23 cellular contexts compared by ENCODE assay signal in the genomic region with DNA sequence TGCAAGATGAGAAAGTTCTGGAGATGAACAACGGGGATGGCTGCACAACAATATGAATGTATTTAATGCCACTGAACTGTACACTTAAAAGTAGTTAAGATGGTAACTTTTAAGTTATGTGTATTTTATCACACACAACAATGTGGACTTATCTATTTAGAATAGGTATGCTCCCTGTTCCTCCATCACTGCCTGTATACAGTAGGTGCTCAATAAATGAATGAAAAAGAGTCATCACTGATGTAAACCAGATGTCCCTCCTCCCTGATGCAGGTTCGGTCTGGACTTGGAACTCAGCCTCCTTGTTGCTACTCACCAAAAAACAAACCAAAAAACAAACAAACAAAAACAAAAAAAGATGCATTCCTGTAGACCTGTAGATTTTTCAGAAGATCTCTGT.
DNase-seq lines count a peak whose midpoint lies in the region; ATAC-seq, FAIRE-seq and TF ChIP-seq lines count a peak whose summit lies in the region.
"Had no signal": no experiment of that assay in that cellular context is flagged by ENCODE, and none has a peak within 500 bp of the region (broad histone marks: within the 10 kb centered on the region; RNA-seq: fewer than 3 reads in every experiment).

No MANE protein-coding gene starts in this region.

- BruUV-seq in GM12878 (replicated peaks; lab: Mats Ljungman, UMichigan), result no TSS peak

- no peak for TF ChIP-seq RAD21 in GM12878 (IDR thresholded peaks at IDR 0.05; ENCODE audit: insufficient read depth, low read depth, low read length)

- SMC1A ChIA-PET in GM12878 (lab: Charles Lee; ENCODE audit: uncharacterized antibody, unreplicated experiment), result no interaction called here

- TF ChIP-seq CTCF in OCI-LY1 (IDR thresholded peaks at IDR 0.05; ENCODE audit: low read length) (no peak), GM12878 (IDR thresholded peaks at IDR 0.05 in 2 of 3, conservative IDR thresholded peaks at IDR 0.05 in 1 of 3; ENCODE audit: control insufficient read depth in 2 of 3, extremely low read depth in 1 of 3, insufficient read depth in 1 of 3, low read depth in 3 of 3, low read length in 3 of 3) (no peak), body of pancreas (IDR thresholded peaks at IDR 0.05) (no peak), kidney (IDR thresholded peaks at IDR 0.05; ENCODE audit: borderline replicate concordance, extremely low read depth, insufficient read depth) (no peak)

- H3K9ac ChIP-seq in OCI-LY1 (ENCODE audit: low read length) (no peak overlapping the region), GM12878 (ENCODE audit: control insufficient read depth, insufficient read depth, low read length) (no peak overlapping the region), kidney (ENCODE audit: low read length in 2 of 2) (no peak overlapping the region)
- H3K9ac ChIP-seq: BLaER1 had no signal

- no peak overlapping the region for H3K4me2 ChIP-seq in OCI-LY1 (ENCODE audit: low read length)
- 0 out of 2 replicates have a peak overlapping the region, but pooled peaks have one; percentile 4 for H3K4me2 ChIP-seq in GM12878 (ENCODE audit: control insufficient read depth, insufficient read depth)
- H3K4me2 ChIP-seq: BLaER1, GM23338 had no signal

- no peak for TF ChIP-seq EP300 in GM12878 (IDR thresholded peaks at IDR 0.05; ENCODE audit: borderline replicate concordance in 1 of 2, control insufficient read depth in 1 of 2, low read depth in 2 of 2, low read length in 2 of 2)

- H3K27me3 ChIP-seq in OCI-LY1 (ENCODE audit: insufficient read depth, low read length) (no peaks in the 10 kb centered on the region), GM12878 (replicated peaks in 1 of 2; ENCODE audit: control insufficient read depth in 2 of 2, insufficient read depth in 2 of 2, low read length in 1 of 2) (no peaks in the 10 kb centered on the region), body of pancreas (no peaks in the 10 kb centered on the region)
- H3K27me3 ChIP-seq: BLaER1 had no signal

- H3K9me3 ChIP-seq in OCI-LY1 (ENCODE audit: low read length) (no peaks in the 10 kb centered on the region), GM12878 (replicated peaks; ENCODE audit: control insufficient read depth, insufficient read depth, low read length) (peaks cover 7% of the 10 kb centered on the region; the same call in 2 of the 3 replicates), body of pancreas (no peaks in the 10 kb centered on the region), kidney (ENCODE audit: control insufficient read depth in 1 of 2, low read length in 2 of 2) (no peaks in the 10 kb centered on the region)
- H3K9me3 ChIP-seq: Caco-2 had no signal

- peaks cover 37% of the 10 kb centered on the region for H3K4me1 ChIP-seq in OCI-LY1 (ENCODE audit: insufficient read depth, low read length, severe bottlenecking)
- H3K4me1 ChIP-seq in GM12878 (ENCODE audit: control insufficient read depth, insufficient read depth, low read length), result peaks cover 32% of the 10 kb centered on the region
- H3K4me1 ChIP-seq in body of pancreas, result peaks cover 15% of the 10 kb centered on the region
- H3K4me1 ChIP-seq in kidney (ENCODE audit: control insufficient read depth in 1 of 2, insufficient read depth in 1 of 2, low read depth in 1 of 2, low read length in 2 of 2), result peaks cover 6 to 9% of the 10 kb centered on the region in 2 donors
- H3K4me1 ChIP-seq: Caco-2 had no signal

- H3K4me1 Mint-ChIP-seq in T-helper 1 cell treated with Interleukin-12 subunit alpha and Interleukin-12 subunit beta and Interleukin-4 antibody, amounts not matched to agents 30 μg/mL and 1 μg/mL, for 36 hours (ENCODE audit: low read depth), result peaks cover 13% of the 10 kb centered on the region
- H3K4me1 Mint-ChIP-seq in naive B cell, result peaks cover 40 to 50% (median 45%) of the 10 kb centered on the region in 3 donors
- H3K4me1 Mint-ChIP-seq: GM23338 had no signal

- H3F3A ChIP-seq in OCI-LY1 (ENCODE audit: insufficient read depth, low read length), result no peaks in the 10 kb centered on the region

- no peak overlapping the region for H2AFZ ChIP-seq in OCI-LY1 (ENCODE audit: low read length)
- H2AFZ ChIP-seq in GM12878 (ENCODE audit: control insufficient read depth, low read depth, low read length), result peak overlapping the region; percentile 37
- H2AFZ ChIP-seq: GM23338 had no signal

- peak overlapping the region; percentile 33 for H3K27ac ChIP-seq in OCI-LY1 (ENCODE audit: low read depth, low read length, poor library complexity, severe bottlenecking)
- H3K27ac ChIP-seq in GM12878 (ENCODE audit: control insufficient read depth, insufficient read depth), result peak overlapping the region; percentile 66; the same call in 1 of the 2 replicates
- no peak overlapping the region for H3K27ac ChIP-seq in body of pancreas
- no peak overlapping the region for H3K27ac ChIP-seq in kidney (ENCODE audit: low read depth in 2 of 2, low read length in 2 of 2)
- H3K27ac ChIP-seq: 22Rv1, BLaER1, C4-2B had no signal

- no peaks in the 10 kb centered on the region for H3K36me3 ChIP-seq in OCI-LY1 (ENCODE audit: insufficient read depth, low read length)
- no peaks in the 10 kb centered on the region for H3K36me3 ChIP-seq in GM12878 (ENCODE audit: control insufficient read depth in 2 of 2, insufficient read depth in 2 of 2, low read length in 1 of 2)
- no peaks in the 10 kb centered on the region for H3K36me3 ChIP-seq in body of pancreas (replicated peaks in 1 of 2; ENCODE audit: insufficient read depth in 1 of 2, low read depth in 2 of 2)
- H3K36me3 ChIP-seq in kidney (ENCODE audit: control insufficient read depth in 1 of 2, insufficient read depth in 2 of 2, low read length in 2 of 2), result no peaks in the 10 kb centered on the region
- H3K36me3 ChIP-seq: BLaER1 had no signal

- RAD21 ChIA-PET in GM12878 (lab: Charles Lee; ENCODE audit: unreplicated experiment), result no interaction called here

- no peak for FAIRE-seq in GM12878 (lab: Jason Lieb, UNC)
- FAIRE-seq in kidney (lab: Jason Lieb, UNC), result no peak
- FAIRE-seq: A204.1 had no signal

- WGBS in GM12878 (ENCODE audit: insufficient coverage, insufficient replicate concordance, low lambda C conversion rate, missing lambda C conversion rate), result 48% methylated on average over 2 of the region's 2 CpGs
- 90% methylated on average over 2 of the region's 2 CpGs for WGBS in body of pancreas, 2 donors

- H3K9me2 ChIP-seq in OCI-LY1 (ENCODE audit: low read depth, low read length), result no peaks in the 10 kb centered on the region

- H3K27me3 Mint-ChIP-seq in T-helper 1 cell treated with Interleukin-12 subunit alpha and Interleukin-12 subunit beta and Interleukin-4 antibody, amounts not matched to agents 30 μg/mL and 1 μg/mL, for 36 hours (ENCODE audit: low read depth), result no peaks in the 10 kb centered on the region
- H3K27me3 Mint-ChIP-seq in naive B cell, result no peaks in the 10 kb centered on the region
- H3K27me3 Mint-ChIP-seq: B cell; CD4-positive, CD25-positive, alpha-beta regulatory T cell had no signal

- no peaks in the 10 kb centered on the region for H3K36me3 Mint-ChIP-seq in T-helper 1 cell treated with Interleukin-12 subunit alpha and Interleukin-12 subunit beta and Interleukin-4 antibody, amounts not matched to agents 30 μg/mL and 1 μg/mL, for 36 hours (ENCODE audit: low read depth)
- peaks cover 0 to 15% of the 10 kb centered on the region in 2 donors for H3K36me3 Mint-ChIP-seq in naive B cell
- H3K36me3 Mint-ChIP-seq: CD4-positive, CD25-positive, alpha-beta regulatory T cell; CD8-positive, alpha-beta T cell had no signal

- H3K9me3 Mint-ChIP-seq in T-helper 1 cell treated with Interleukin-12 subunit alpha and Interleukin-12 subunit beta and Interleukin-4 antibody, amounts not matched to agents 30 μg/mL and 1 μg/mL, for 36 hours, result peaks cover 8% of the 10 kb centered on the region
- peaks cover 0 to 9% (median 6%) of the 10 kb centered on the region in 7 donors for H3K9me3 Mint-ChIP-seq in naive B cell

- H3K79me2 ChIP-seq in OCI-LY1 (ENCODE audit: insufficient read depth, low read length) (no peaks in the 10 kb centered on the region), GM12878 (ENCODE audit: control insufficient read depth, insufficient read depth, low read length) (no peaks in the 10 kb centered on the region)

- H3K4me3 Mint-ChIP-seq in T-helper 1 cell treated with Interleukin-12 subunit alpha and Interleukin-12 subunit beta and Interleukin-4 antibody, amounts not matched to agents 30 μg/mL and 1 μg/mL, for 36 hours, result no peak overlapping the region
- no peak overlapping the region for H3K4me3 Mint-ChIP-seq in naive B cell
- H3K4me3 Mint-ChIP-seq: CD4-positive, CD25-positive, alpha-beta regulatory T cell; CD8-positive, alpha-beta T cell; GM23338; H9 had no signal

- H3K4me3 ChIP-seq in OCI-LY1 (ENCODE audit: low read depth, low read length, poor library complexity, severe bottlenecking), result no peak overlapping the region
- H3K4me3 ChIP-seq in GM12878, result no peak overlapping the region
- H3K4me3 ChIP-seq in body of pancreas, result no peak overlapping the region
- no peak overlapping the region for H3K4me3 ChIP-seq in kidney (ENCODE audit: low read length in 2 of 2)
- H3K4me3 ChIP-seq: BLaER1, GM23338 had no signal

- CTCF ChIA-PET in GM12878 (lab: Yijun Ruan, JAX), result no interaction called here

- TF ChIP-seq POLR2A in GM12878 (IDR thresholded peaks at IDR 0.05; ENCODE audit: low read depth, low read length) (no peak), body of pancreas (IDR thresholded peaks at IDR 0.05) (no peak)

- ATAC-seq in GM12878 (no peak), naive B cell (ENCODE audit: low read depth in 2 of 2) (no peak), body of pancreas (no peak)
- ATAC-seq: CD8-positive, alpha-beta T cell; GM23338; HCT116 had no signal

- in situ Hi-C loops in GM12878 (cut with MboI), result no loop called here

- H3K27ac Mint-ChIP-seq in T-helper 1 cell treated with Interleukin-12 subunit alpha and Interleukin-12 subunit beta and Interleukin-4 antibody, amounts not matched to agents 30 μg/mL and 1 μg/mL, for 36 hours, result peak overlapping the region; percentile 2
- peak overlapping the region in 4 of 6 donors; percentile 4 to 89 (median 59) for H3K27ac Mint-ChIP-seq in naive B cell
- H3K27ac Mint-ChIP-seq: CD4-positive, CD25-positive, alpha-beta regulatory T cell; CD8-positive, alpha-beta T cell; GM23338; H9 had no signal

- no peaks in the 10 kb centered on the region for H4K20me1 ChIP-seq in OCI-LY1 (ENCODE audit: insufficient read depth, low read length)
- no peaks in the 10 kb centered on the region for H4K20me1 ChIP-seq in GM12878 (ENCODE audit: control insufficient read depth, insufficient read depth)
- H4K20me1 ChIP-seq: BLaER1 had no signal

- POLR2A ChIA-PET in GM12878 (lab: Charles Lee), result no interaction called here

- DNase-seq in T-helper 1 cell, result no peak
- no peak for DNase-seq in GM12878 (ENCODE audit: low read depth, low spot score)
- no peak for DNase-seq in naive B cell
- DNase-seq in HK-2 (ENCODE audit: unreplicated experiment), result no peak
- DNase-seq in body of pancreas, result no peak
- no peak for DNase-seq in kidney
- DNase-seq: Caco-2; CD4-positive, CD25-positive, alpha-beta regulatory T cell; CD8-positive, alpha-beta T cell; DMS 273 treated with DMSO at 0.1 percent for 48 hours; DMS79; EL; GF-D8; H9 had no signal

- intact Hi-C loops in GM12878 (cut with micrococcal nuclease; ENCODE audit: unreplicated experiment), result loop anchor here (5.0 to 10.0 kb wide), 4 partner anchors 102 to 242 kb away; a partner anchor contains a TSS
- intact Hi-C loops in body of pancreas (cut with DNase I), result no loop called here
- intact Hi-C loops in kidney (cut with DNase I), result no loop called here

Comparison
In these comparisons a context has a peak if more than half of its experiments do, and no peak if none do; other contexts are left out.
1. H3K27ac ChIP-seq: peak in OCI-LY1 (single experiment) and GM12878 (single experiment); none in body of pancreas (0 of 4) and kidney (0 of 2).